11 cellular contexts compared by ENCODE assay signal in the genomic region with DNA sequence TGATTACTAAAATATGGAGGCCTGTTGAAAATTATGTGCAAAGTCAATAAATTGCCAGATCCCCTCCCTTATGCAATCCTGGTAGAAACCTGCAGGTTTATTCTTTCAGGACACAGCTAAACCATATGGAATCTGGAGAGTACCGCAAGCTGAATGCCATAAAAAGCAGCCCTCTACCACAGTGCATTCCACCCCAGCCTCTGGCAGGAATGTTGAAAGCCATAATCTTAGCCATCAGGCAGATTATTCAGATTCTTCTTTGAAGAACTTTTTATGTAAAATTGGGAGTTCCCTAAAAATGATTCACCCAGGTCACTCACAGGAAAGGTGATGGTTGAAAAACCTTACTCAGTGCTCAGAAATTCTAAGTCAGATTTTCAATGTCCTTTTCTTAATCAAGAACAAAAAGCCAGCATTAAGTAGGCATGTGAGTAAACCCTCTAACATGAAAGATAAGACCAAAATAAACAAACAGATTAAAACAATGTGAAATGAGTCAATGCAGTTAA.
A peak's percentile ranks its signal among the peaks of the same experiment; 100 is the strongest.
DNase-seq lines count a peak whose midpoint lies in the region; ATAC-seq, FAIRE-seq and TF ChIP-seq lines count a peak whose summit lies in the region.
"Had no signal": no experiment of that assay in that cellular context is flagged by ENCODE, and none has a peak within 500 bp of the region (broad histone marks: within the 10 kb centered on the region; RNA-seq: fewer than 3 reads in every experiment).

No MANE protein-coding gene starts in this region.

- TF ChIP-seq CTCF in mammary epithelial cell (conservative IDR thresholded peaks at IDR 0.05 in 1 of 2, IDR thresholded peaks at IDR 0.05 in 1 of 2; ENCODE audit: extremely low read depth in 1 of 2, insufficient read depth in 1 of 2, low read depth in 1 of 2, low read length in 2 of 2) (no peak), keratinocyte (optimal IDR thresholded peaks at IDR 0.05 in 1 of 3, IDR thresholded peaks at IDR 0.05 in 1 of 3, conservative IDR thresholded peaks at IDR 0.05 in 1 of 3; ENCODE audit: extremely low read depth in 1 of 3, insufficient read depth in 2 of 3, low read length in 3 of 3) (no peak), endothelial cell (IDR thresholded peaks at IDR 0.05; ENCODE audit: unreplicated experiment) (no peak), natural killer cell (IDR thresholded peaks at IDR 0.05) (no peak)

- ATAC-seq in natural killer cell = no peak
- ATAC-seq: left lobe of liver had no signal

- no peak overlapping the region for H3K9ac ChIP-seq in mammary epithelial cell (ENCODE audit: insufficient read depth, low read length)
- no peak overlapping the region for H3K9ac ChIP-seq in keratinocyte (ENCODE audit: control insufficient read depth, extremely low read depth, insufficient read depth, low read length)

- in situ Hi-C loops in mammary epithelial cell (cut with MboI; ENCODE audit: low sequenced_read_pairs in 2 of 2) = no loop called here

- H3K36me3 ChIP-seq in MG63 (no peaks in the 10 kb centered on the region), mammary epithelial cell (ENCODE audit: insufficient read depth, low read length) (no peaks in the 10 kb centered on the region), keratinocyte (ENCODE audit: control insufficient read depth in 2 of 2, extremely low read depth in 1 of 2, insufficient read depth in 2 of 2, low read length in 2 of 2) (no peaks in the 10 kb centered on the region)

- H3K4me2 ChIP-seq in mammary epithelial cell (ENCODE audit: insufficient read depth, low read depth, low read length) = peak overlapping the region; percentile 46
- H3K4me2 ChIP-seq in keratinocyte (ENCODE audit: control insufficient read depth, extremely low read depth, insufficient read depth, low read depth, low read length) = no peak overlapping the region

- FAIRE-seq in keratinocyte (lab: Jason Lieb, UNC) = peak; percentile 71

- H3K9me3 Mint-ChIP-seq in endothelial cell (ENCODE audit: unreplicated experiment) (no peaks in the 10 kb centered on the region), natural killer cell (peaks cover 9 to 12% of the 10 kb centered on the region in 2 donors)
- peaks cover 5% of the 10 kb centered on the region for H3K9me3 Mint-ChIP-seq in activated naive CD4-positive, alpha-beta T cell treated with anti-CD3 and anti-CD28 coated beads for 36 hours
- H3K9me3 Mint-ChIP-seq: CD14-positive monocyte had no signal

- peaks cover 27% of the 10 kb centered on the region for H3K4me1 ChIP-seq in mammary epithelial cell (ENCODE audit: insufficient read depth, low read length)
- peaks cover 13% of the 10 kb centered on the region for H3K4me1 ChIP-seq in keratinocyte (ENCODE audit: control insufficient read depth, extremely low read depth, insufficient read depth, low read length)

- intact Hi-C loops in mammary epithelial cell (cut with micrococcal nuclease) (no loop called here), natural killer cell (cut with micrococcal nuclease) (no loop called here)
- intact Hi-C loops in activated naive CD4-positive, alpha-beta T cell treated with anti-CD3 and anti-CD28 coated beads for 36 hours (cut with micrococcal nuclease) = no loop called here

- H3K27me3 ChIP-seq in MG63 (no peaks in the 10 kb centered on the region), mammary epithelial cell (ENCODE audit: insufficient read depth, low read length) (no peaks in the 10 kb centered on the region), keratinocyte (ENCODE audit: control insufficient read depth, extremely low read depth, insufficient read depth, low read length) (no peaks in the 10 kb centered on the region)

- H3K27me3 Mint-ChIP-seq in endothelial cell (ENCODE audit: unreplicated experiment) (no peaks in the 10 kb centered on the region), natural killer cell (ENCODE audit: low read depth in 2 of 2) (no peaks in the 10 kb centered on the region)
- H3K27me3 Mint-ChIP-seq in activated naive CD4-positive, alpha-beta T cell treated with anti-CD3 and anti-CD28 coated beads for 36 hours (ENCODE audit: low read depth) = no peaks in the 10 kb centered on the region

- dilution Hi-C loops in mammary epithelial cell (cut with HindIII; ENCODE audit: low sequenced_read_pairs) (no loop called here), keratinocyte (cut with MboI; ENCODE audit: extremely low pct_ligation_motif_present, low sequenced_read_pairs) (no loop called here)

- H3K4me3 ChIP-seq in MG63 (no peak overlapping the region), mammary epithelial cell (replicated peaks in 1 of 3; ENCODE audit: insufficient read depth in 1 of 3, low read depth in 2 of 3, low read length in 3 of 3) (no peak overlapping the region), keratinocyte (ENCODE audit: control insufficient read depth in 2 of 3, extremely low read depth in 1 of 3, insufficient read depth in 2 of 3, low read depth in 1 of 3, low read length in 3 of 3) (no peak overlapping the region)

- H2AFZ ChIP-seq in mammary epithelial cell (ENCODE audit: low read depth, low read length) (no peak overlapping the region), keratinocyte (ENCODE audit: control insufficient read depth, low read length) (no peak overlapping the region)

- WGBS in mammary epithelial cell (ENCODE audit: low coverage, missing lambda C conversion rate) = 0% methylated on average over 1 of the region's 1 CpG

- peak overlapping the region; percentile 64 for H3K27ac ChIP-seq in mammary epithelial cell (ENCODE audit: insufficient read depth, low read depth, low read length)
- H3K27ac ChIP-seq in keratinocyte (ENCODE audit: control insufficient read depth, insufficient read depth, low read length) = no peak overlapping the region

- no peak overlapping the region for H3K4me3 Mint-ChIP-seq in endothelial cell (ENCODE audit: unreplicated experiment)
- H3K4me3 Mint-ChIP-seq in natural killer cell = no peak overlapping the region
- H3K4me3 Mint-ChIP-seq in activated naive CD4-positive, alpha-beta T cell treated with anti-CD3 and anti-CD28 coated beads for 36 hours = no peak overlapping the region
- H3K4me3 Mint-ChIP-seq: CD14-positive monocyte had no signal

- H4K20me1 ChIP-seq in mammary epithelial cell (ENCODE audit: insufficient read depth, low read length) (no peaks in the 10 kb centered on the region), keratinocyte (ENCODE audit: control insufficient read depth, extremely low read depth, insufficient read depth, low read length) (no peaks in the 10 kb centered on the region)

- no TSS peak for BruUV-seq in mammary epithelial cell (replicated peaks; lab: Mats Ljungman, UMichigan)

- H3K9me3 ChIP-seq in MG63 = 0 out of 2 replicates have a peak, but pooled peaks cover 3% of the 10 kb centered on the region
- no peaks in the 10 kb centered on the region for H3K9me3 ChIP-seq in mammary epithelial cell (replicated peaks; ENCODE audit: insufficient read depth, low read length)
- H3K9me3 ChIP-seq in keratinocyte (ENCODE audit: control insufficient read depth, low read depth, low read length) = no peaks in the 10 kb centered on the region

- H3K4me1 Mint-ChIP-seq in endothelial cell (ENCODE audit: unreplicated experiment) (no peaks in the 10 kb centered on the region), natural killer cell (no peaks in the 10 kb centered on the region)
- no peaks in the 10 kb centered on the region for H3K4me1 Mint-ChIP-seq in activated naive CD4-positive, alpha-beta T cell treated with anti-CD3 and anti-CD28 coated beads for 36 hours (ENCODE audit: low read depth)
- H3K4me1 Mint-ChIP-seq: CD14-positive monocyte had no signal

- DNase-seq in Daoy (ENCODE audit: low read depth) (peak; percentile 64), MG63 (peak; percentile 69), mammary epithelial cell (peak; percentile 98), keratinocyte (ENCODE audit: low read depth, low spot score) (peak; percentile 69), endothelial cell (ENCODE audit: low spot score) (no peak), natural killer cell (no peak), activated T-cell treated with anti-CD3 and anti-CD28 coated beads for 4 hours (no peak)
- DNase-seq in activated naive CD4-positive, alpha-beta T cell treated with anti-CD3 and anti-CD28 coated beads for 36 hours = no peak
- DNase-seq: NCI-H2081 had no signal

- CTCF ChIA-PET in mammary epithelial cell (lab: Charles Lee; ENCODE audit: low non-redundant PET) = interaction anchor here (0.5 kb wide), 1 partner anchor 222 kb away, joined by 3 read pairs; no protein-coding TSS in a partner anchor
- CTCF ChIA-PET in activated naive CD4-positive, alpha-beta T cell treated with anti-CD3 and anti-CD28 coated beads for 36 hours (lab: Charles Lee) = no interaction called here

- H3K36me3 Mint-ChIP-seq in endothelial cell (ENCODE audit: low read depth, unreplicated experiment) = no peaks in the 10 kb centered on the region
- H3K36me3 Mint-ChIP-seq in natural killer cell = no peaks in the 10 kb centered on the region
- no peaks in the 10 kb centered on the region for H3K36me3 Mint-ChIP-seq in activated naive CD4-positive, alpha-beta T cell treated with anti-CD3 and anti-CD28 coated beads for 36 hours (ENCODE audit: low read depth)
- H3K36me3 Mint-ChIP-seq: CD14-positive monocyte had no signal

- H3K79me2 ChIP-seq in mammary epithelial cell (ENCODE audit: insufficient read depth, low read length) (no peaks in the 10 kb centered on the region), keratinocyte (ENCODE audit: control insufficient read depth, insufficient read depth, low read length) (no peaks in the 10 kb centered on the region)

- no peaks in the 10 kb centered on the region for H3K9me1 ChIP-seq in keratinocyte (ENCODE audit: control insufficient read depth, extremely low read depth, insufficient read depth, low read length)

- no peak overlapping the region for H3K27ac Mint-ChIP-seq in endothelial cell (ENCODE audit: unreplicated experiment)
- H3K27ac Mint-ChIP-seq in natural killer cell = no peak overlapping the region
- H3K27ac Mint-ChIP-seq in activated naive CD4-positive, alpha-beta T cell treated with anti-CD3 and anti-CD28 coated beads for 36 hours = no peak overlapping the region
- H3K27ac Mint-ChIP-seq: CD14-positive monocyte had no signal

Comparison
In these comparisons a context has a peak if more than half of its experiments do, and no peak if none do; other contexts are left out.
1. DNase-seq: peak in Daoy (single experiment), MG63 (single experiment), mammary epithelial cell (single experiment) and keratinocyte (single experiment); none in endothelial cell (single experiment), natural killer cell (single experiment), activated naive CD4-positive, alpha-beta T cell treated with anti-CD3 and anti-CD28 coated beads for 36 hours (single experiment) and activated T-cell treated with anti-CD3 and anti-CD28 coated beads for 4 hours (single experiment).